17 cellular contexts compared by ENCODE assay signal in the genomic region with DNA sequence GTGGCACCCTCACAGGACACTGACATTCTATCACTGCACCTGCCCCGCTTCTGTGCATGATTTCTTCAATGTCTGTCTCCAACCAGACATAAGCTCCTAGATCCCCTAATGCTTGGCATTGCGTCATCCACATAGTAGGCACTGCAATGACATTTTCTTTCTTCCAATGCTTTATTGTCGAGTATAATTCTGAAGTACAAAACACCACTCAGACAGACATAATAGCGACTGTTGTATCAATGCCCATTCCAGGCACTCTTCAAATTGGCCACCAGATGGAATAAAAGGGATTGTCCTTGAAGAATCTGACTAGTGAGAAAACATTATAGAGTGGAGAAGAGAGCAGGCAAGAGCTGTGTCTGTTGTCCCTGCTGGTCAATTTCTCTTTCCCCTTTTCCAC.
DNase-seq lines count a peak whose midpoint lies in the region; ATAC-seq, FAIRE-seq and TF ChIP-seq lines count a peak whose summit lies in the region.
"Had no signal": no experiment of that assay in that cellular context is flagged by ENCODE, and none has a peak within 500 bp of the region (broad histone marks: within the 10 kb centered on the region; RNA-seq: fewer than 3 reads in every experiment).

No MANE protein-coding gene starts in this region.

- TF ChIP-seq POLR2A in A549 (IDR thresholded peaks at IDR 0.05; ENCODE audit: low read length), result no peak

- H3K4me1 ChIP-seq in A549, result peaks cover 5% of the 10 kb centered on the region; the same call in 1 of the 3 replicates
- peaks cover 38% of the 10 kb centered on the region for H3K4me1 ChIP-seq in OCI-LY7 (ENCODE audit: insufficient read depth, low read length, poor library complexity, severe bottlenecking)

- CTCF ChIA-PET in A549 (lab: Yijun Ruan, JAX), result interaction anchor here (1.1 kb wide), 1 partner anchor 50 kb away, joined by 3 read pairs; no protein-coding TSS in a partner anchor
- CTCF ChIA-PET in OCI-LY7 (lab: Charles Lee; ENCODE audit: unreplicated experiment), result no interaction called here

- FAIRE-seq in A549 (lab: Jason Lieb, UNC), result no peak

- no peak overlapping the region for H3K4me3 ChIP-seq in A549
- H3K4me3 ChIP-seq in OCI-LY7 (ENCODE audit: low read depth, low read length, poor library complexity, severe bottlenecking), result no peak overlapping the region
- H3K4me3 ChIP-seq in epithelial cell of esophagus (ENCODE audit: low read length), result no peak overlapping the region
- H3K4me3 ChIP-seq: body of pancreas, left lung, smooth muscle cell had no signal

- no peak overlapping the region for H3K27ac Mint-ChIP-seq in effector memory CD8-positive, alpha-beta T cell
- H3K27ac Mint-ChIP-seq: activated CD8-positive, alpha-beta T cell treated with anti-CD3 and anti-CD28 coated beads for 36 hours; CD8-positive, alpha-beta T cell; IgD-negative memory B cell had no signal

- H3K9me2 ChIP-seq in OCI-LY7 (ENCODE audit: insufficient read depth, low read length), result no peaks in the 10 kb centered on the region

- no peaks in the 10 kb centered on the region for H3K79me2 ChIP-seq in OCI-LY7 (ENCODE audit: insufficient read depth, low read depth, low read length)

- H3K9me3 ChIP-seq in A549, result no peaks in the 10 kb centered on the region
- H3K9me3 ChIP-seq in OCI-LY7 (ENCODE audit: low read length), result peaks cover 9% of the 10 kb centered on the region; the same call in 1 of the 2 replicates
- H3K9me3 ChIP-seq: body of pancreas had no signal

- H3K4me3 Mint-ChIP-seq in effector memory CD8-positive, alpha-beta T cell, result no peak overlapping the region
- H3K4me3 Mint-ChIP-seq: activated CD8-positive, alpha-beta T cell treated with anti-CD3 and anti-CD28 coated beads for 36 hours; CD8-positive, alpha-beta T cell; IgD-negative memory B cell had no signal

- peaks cover 6 to 33% of the 10 kb centered on the region in 2 donors for H3K27me3 Mint-ChIP-seq in effector memory CD8-positive, alpha-beta T cell
- H3K27me3 Mint-ChIP-seq: IgD-negative memory B cell had no signal

- no peak overlapping the region for H2AFZ ChIP-seq in OCI-LY7 (ENCODE audit: low read length)

- no peak for DNase-seq in A549 (ENCODE audit: low read depth in 1 of 2, low spot score in 1 of 2)
- DNase-seq in COLO829 (ENCODE audit: low spot score), result peak; percentile 11
- no peak for DNase-seq in OCI-LY7 (ENCODE audit: low spot score)
- DNase-seq in epithelial cell of esophagus (ENCODE audit: low read depth), result no peak
- DNase-seq in effector memory CD8-positive, alpha-beta T cell, result no peak
- DNase-seq in DMS153 treated with DMSO at 0.1 percent for 48 hours (lab: John Stamatoyannopoulos, UW; ENCODE audit: unreplicated experiment), result no peak
- no peak for DNase-seq in GM03348 (ENCODE audit: low spot score)
- DNase-seq: activated CD8-positive, alpha-beta T cell treated with anti-CD3 and anti-CD28 coated beads for 36 hours; activated effector memory CD4-positive, alpha-beta T cell treated with Interleukin-2 at 50 U/mL for 16 hours; body of pancreas; CD8-positive, alpha-beta T cell; left lung; NCI-H2081 had no signal

- peaks cover 6% of the 10 kb centered on the region; the same call in 1 of the 2 replicates for H3K36me3 ChIP-seq in OCI-LY7 (ENCODE audit: insufficient read depth, low read length)
- H3K36me3 ChIP-seq: left lung had no signal

- ATAC-seq in A549, result peak; percentile 64 to 65; a peak in 5 of 6 replicates
- no peak for ATAC-seq in HG03175 (IDR thresholded peaks at IDR 0.05; ENCODE audit: unreplicated experiment)
- ATAC-seq in effector memory CD8-positive, alpha-beta T cell (replicated peaks), result no peak
- ATAC-seq: activated CD8-positive, alpha-beta T cell treated with anti-CD3 and anti-CD28 coated beads for 36 hours; body of pancreas; CD8-positive, alpha-beta T cell; left lung; Panc1 had no signal

- H3K27ac ChIP-seq in A549 (no peak overlapping the region), OCI-LY7 (ENCODE audit: low read depth, low read length, poor library complexity, severe bottlenecking) (no peak overlapping the region)
- H3K27ac ChIP-seq: body of pancreas, left lung had no signal

- H3K4me2 ChIP-seq in A549 (no peak overlapping the region), OCI-LY7 (ENCODE audit: low read length) (peak overlapping the region; percentile 54; the same call in 1 of the 2 replicates)
- H3K4me2 ChIP-seq: smooth muscle cell had no signal

- no peak for TF ChIP-seq EP300 in A549 (IDR thresholded peaks at IDR 0.05)

- no TSS peak for BruUV-seq in OCI-LY7 (replicated peaks; lab: Mats Ljungman, UMichigan)

- WGBS in A549 (ENCODE audit: missing lambda C conversion rate), result 29% methylated on average over 4 of the region's 4 CpGs

- H4K20me1 ChIP-seq in OCI-LY7 (ENCODE audit: insufficient read depth, low read length), result no peaks in the 10 kb centered on the region

- TF ChIP-seq CTCF in A549 (IDR thresholded peaks at IDR 0.05) (no peak), OCI-LY7 (conservative IDR thresholded peaks at IDR 0.05; ENCODE audit: low read length) (no peak), epithelial cell of esophagus (IDR thresholded peaks at IDR 0.05; ENCODE audit: insufficient read depth, low read depth, low read length, missing control alignments) (peak; percentile 27)

- H3K36me3 Mint-ChIP-seq in effector memory CD8-positive, alpha-beta T cell (ENCODE audit: insufficient read depth), result no peaks in the 10 kb centered on the region
- H3K36me3 Mint-ChIP-seq: CD8-positive, alpha-beta T cell had no signal

- intact Hi-C loops in OCI-LY7 (cut with micrococcal nuclease; ENCODE audit: unreplicated experiment), result no loop called here

- 0 out of 5 replicates have a peak, but pooled peaks of 1 of the 2 experiments have one; percentile 15 for TF ChIP-seq RAD21 in A549 (conservative IDR thresholded peaks at IDR 0.05 in 1 of 2, IDR thresholded peaks at IDR 0.05 in 1 of 2)

- peaks cover 6 to 9% of the 10 kb centered on the region in 2 donors for H3K9me3 Mint-ChIP-seq in effector memory CD8-positive, alpha-beta T cell

- H3K4me1 Mint-ChIP-seq in effector memory CD8-positive, alpha-beta T cell (ENCODE audit: low read depth in 2 of 2), result peaks cover 5 to 8% of the 10 kb centered on the region in 2 donors

- POLR2A ChIA-PET in A549 (lab: Yijun Ruan, JAX), result no interaction called here
- POLR2A ChIA-PET in OCI-LY7 (lab: Charles Lee), result no interaction called here

TF ChIP-seq in A549, 52 proteins besides CTCF, POLR2A, EP300 and RAD21:
- TF ChIP-seq PHF8 (IDR thresholded peaks at IDR 0.05; ENCODE audit: borderline replicate concordance, low read depth) (no peak), HOXA7 (CRISPR knock-in tag; IDR thresholded peaks at IDR 0.05) (no peak), FOSB (CRISPR knock-in tag; IDR thresholded peaks at IDR 0.05) (no peak), SMC3 (IDR thresholded peaks at IDR 0.05) (peak; percentile 19; the same call in 1 of the 3 replicates), CEBPB (IDR thresholded peaks at IDR 0.05) (peak in 1 of 2 experiments; percentile 61; a peak in 1 of 4 replicates)

Comparison
In these comparisons a context has a peak if more than half of its experiments do, and no peak if none do; other contexts are left out.
1. ATAC-seq: peak in A549 (2 of 2); none in HG03175 (single experiment) and effector memory CD8-positive, alpha-beta T cell (single experiment).